Comparison of ENCODE assay signal across 8 cellular contexts in the genomic region with DNA sequence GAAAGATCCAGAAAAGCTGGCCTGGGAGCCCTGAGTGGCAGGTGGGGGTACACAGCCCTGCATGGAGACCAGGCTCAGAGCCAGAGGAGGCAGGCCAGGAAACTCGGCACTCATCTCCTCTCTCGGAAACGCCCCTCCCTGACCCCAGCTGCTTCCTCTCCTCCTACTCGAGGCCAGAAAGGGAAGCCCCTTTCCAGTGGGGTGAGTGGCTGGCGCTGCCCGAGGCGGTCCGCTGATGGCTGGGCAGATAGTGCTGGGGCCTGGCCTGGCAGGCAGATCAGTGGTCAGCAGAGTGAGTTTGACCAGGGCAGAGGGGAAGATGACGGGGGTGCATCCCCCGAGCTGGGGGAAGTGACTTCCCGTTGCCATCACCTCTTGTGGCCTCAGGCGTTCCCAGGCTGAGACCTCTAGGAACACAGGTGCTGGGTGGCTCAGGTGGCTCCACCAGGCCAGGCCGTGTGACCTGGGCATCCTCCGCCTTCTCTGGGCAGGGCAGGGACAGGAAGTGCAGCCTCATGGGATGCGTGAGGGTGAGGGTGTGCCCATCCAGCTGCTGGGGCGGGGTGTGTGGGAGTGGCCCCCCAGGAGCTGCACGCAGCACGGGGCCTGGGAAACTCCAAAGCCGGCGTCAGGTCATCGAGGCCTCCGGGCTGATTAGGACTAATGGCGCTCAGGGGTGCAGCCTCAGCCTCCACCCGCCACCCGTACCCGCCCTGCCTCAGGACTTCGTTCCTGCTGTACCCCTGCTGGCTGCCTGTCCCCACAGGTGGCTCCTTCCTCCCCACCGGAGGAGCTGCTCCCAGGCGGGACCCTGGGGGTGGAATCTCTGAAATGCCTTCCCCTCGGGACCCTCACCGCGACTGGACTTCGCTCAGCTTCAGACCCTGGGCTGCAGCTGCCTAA. TPM values are rescaled to one million over a fixed set of nuclear protein-coding genes. Genes with fewer than 3 reads are reported as not detected.
A peak's percentile ranks its signal among the peaks of the same experiment; 100 is the strongest.
DNase-seq lines count a peak whose midpoint lies in the region; ATAC-seq and TF ChIP-seq lines count a peak whose summit lies in the region.

No MANE protein-coding gene starts in this region.

- H3K27ac Mint-ChIP-seq in activated CD4-positive, alpha-beta memory T cell treated with anti-CD3 and anti-CD28 coated beads, Interleukin-2, amount 10 ng/mL, durations not matched to agents 7 days and 5 days = peak overlapping the region; percentile 90

- POLR2A ChIA-PET in activated CD4-positive, alpha-beta memory T cell treated with anti-CD3 and anti-CD28 coated beads, Interleukin-2, amount 10 ng/mL, durations not matched to agents 7 days and 5 days (lab: Charles Lee) = interaction anchor here (0.8 to 6.3 kb wide), 9 partner anchors 13 to 1086 kb away, joined by 3 to 86 read pairs (median 7); partner anchors contain the start of gene SLBP

- H3K4me3 ChIP-seq in Jurkat, Clone E6-1 (ENCODE audit: low read length) = peak overlapping the region; percentile 43
- no peak overlapping the region for H3K4me3 ChIP-seq in fibroblast of villous mesenchyme (ENCODE audit: low read depth, low read length)

- no peaks in the 10 kb centered on the region for H3K27me3 Mint-ChIP-seq in activated CD4-positive, alpha-beta memory T cell treated with anti-CD3 and anti-CD28 coated beads, Interleukin-2, amount 10 ng/mL, durations not matched to agents 7 days and 5 days

- H3K36me3 Mint-ChIP-seq in activated CD4-positive, alpha-beta memory T cell treated with anti-CD3 and anti-CD28 coated beads, Interleukin-2, amount 10 ng/mL, durations not matched to agents 7 days and 5 days (ENCODE audit: low read depth) = no peaks in the 10 kb centered on the region

- CTCF ChIA-PET in activated CD4-positive, alpha-beta memory T cell treated with anti-CD3 and anti-CD28 coated beads, Interleukin-2, amount 10 ng/mL, durations not matched to agents 7 days and 5 days (lab: Charles Lee) = interaction anchor here (1.3 to 1.6 kb wide), 4 partner anchors 13 to 138 kb away, joined by 3 to 7 read pairs (median 4); no protein-coding TSS in a partner anchor

- DNase-seq in activated T-cell treated with anti-CD3 and anti-CD28 coated beads for 48 hours (ENCODE audit: low read depth) (peak; percentile 53), activated T-cell treated with anti-CD3 and anti-CD28 coated beads for 4 hours (no peak), fibroblast of villous mesenchyme (ENCODE audit: low read depth) (peak; percentile 28), sciatic nerve (ENCODE audit: low spot score) (peak; percentile 80), inferior parietal cortex (ENCODE audit: extremely low spot score) (no peak), HuH-7 (ENCODE audit: low spot score) (no peak)
- peak; percentile 49 for DNase-seq in Jurkat, Clone E6-1 (ENCODE audit: low read depth, low spot score)
- DNase-seq in activated CD4-positive, alpha-beta memory T cell treated with anti-CD3 and anti-CD28 coated beads, Interleukin-2, amount 10 ng/mL, durations not matched to agents 7 days and 5 days = peak; percentile 69

- H3K4me3 Mint-ChIP-seq in activated CD4-positive, alpha-beta memory T cell treated with anti-CD3 and anti-CD28 coated beads, Interleukin-2, amount 10 ng/mL, durations not matched to agents 7 days and 5 days = peak overlapping the region; percentile 84

- peaks cover 69% of the 10 kb centered on the region for H3K4me1 Mint-ChIP-seq in activated CD4-positive, alpha-beta memory T cell treated with anti-CD3 and anti-CD28 coated beads, Interleukin-2, amount 10 ng/mL, durations not matched to agents 7 days and 5 days

- no peaks in the 10 kb centered on the region for H3K9me3 Mint-ChIP-seq in activated CD4-positive, alpha-beta memory T cell treated with anti-CD3 and anti-CD28 coated beads, Interleukin-2, amount 10 ng/mL, durations not matched to agents 7 days and 5 days

- intact Hi-C loops in sciatic nerve (cut with DNase I) = no loop called here

- no peak for TF ChIP-seq CTCF in fibroblast of villous mesenchyme (IDR thresholded peaks at IDR 0.05; ENCODE audit: insufficient read depth, low read depth, low read length)

- peak; percentile 4 for ATAC-seq in sciatic nerve

RNA-seq across cellular contexts. Expression of gene SH3BP2, which starts 5.8 kb away (rescaled TPM):
- 27.8 TPM for polyA plus RNA-seq in Jurkat, Clone E6-1 (2012; ENCODE audit: insufficient read depth, insufficient read length)
- total RNA-seq in activated CD4-positive, alpha-beta memory T cell treated with anti-CD3 and anti-CD28 coated beads, Interleukin-2, amount 10 ng/mL, durations not matched to agents 7 days and 5 days = 10 to 100 TPM; 77.0 to 80.3 TPM
- 23.3 and 27.4 TPM in 2 replicates for total RNA-seq in fibroblast of villous mesenchyme
- 82.7 TPM for total RNA-seq in sciatic nerve

RNA-seq across cellular contexts. Expression of gene TNIP2, which starts 42.5 kb away (rescaled TPM):
- polyA plus RNA-seq in Jurkat, Clone E6-1 (2012; ENCODE audit: insufficient read depth, insufficient read length) = 30.8 TPM
- total RNA-seq in activated CD4-positive, alpha-beta memory T cell treated with anti-CD3 and anti-CD28 coated beads, Interleukin-2, amount 10 ng/mL, durations not matched to agents 7 days and 5 days = 10 to 100 TPM; 56.1 to 58.4 TPM
- total RNA-seq in fibroblast of villous mesenchyme = 41.9 and 50.3 TPM in 2 replicates
- total RNA-seq in sciatic nerve = 34.9 TPM

RNA-seq across cellular contexts. Expression of gene ADD1, which starts 45.0 kb away (rescaled TPM):
- polyA plus RNA-seq in Jurkat, Clone E6-1 (2012; ENCODE audit: insufficient read depth, insufficient read length) = 135 TPM
- 100 to 1,000 TPM; 266 to 277 TPM for total RNA-seq in activated CD4-positive, alpha-beta memory T cell treated with anti-CD3 and anti-CD28 coated beads, Interleukin-2, amount 10 ng/mL, durations not matched to agents 7 days and 5 days
- 212 and 235 TPM in 2 replicates for total RNA-seq in fibroblast of villous mesenchyme
- 429 TPM for total RNA-seq in sciatic nerve

Comparison
In these comparisons a context has a peak if more than half of its experiments do, and no peak if none do; other contexts are left out.
1. DNase-seq: peak in activated T-cell treated with anti-CD3 and anti-CD28 coated beads for 48 hours (single experiment), Jurkat, Clone E6-1 (single experiment), activated CD4-positive, alpha-beta memory T cell treated with anti-CD3 and anti-CD28 coated beads, Interleukin-2, amount 10 ng/mL, durations not matched to agents 7 days and 5 days (single experiment), fibroblast of villous mesenchyme (single experiment) and sciatic nerve (single experiment); none in activated T-cell treated with anti-CD3 and anti-CD28 coated beads for 4 hours (single experiment), inferior parietal cortex (single experiment) and HuH-7 (single experiment).